7 cellular contexts compared by ENCODE assay signal in genomic region chr17:18256776-18257175, GRCh38. TPM values are rescaled to one million over a fixed set of nuclear protein-coding genes. Genes with fewer than 3 reads are reported as not detected.
DNase-seq lines count a peak whose midpoint lies in the region; ATAC-seq and TF ChIP-seq lines count a peak whose summit lies in the region.
"Had no signal": no experiment of that assay in that cellular context is flagged by ENCODE, and none has a peak within 500 bp of the region (broad histone marks: within the 10 kb centered on the region; RNA-seq: fewer than 3 reads in every experiment).

No MANE protein-coding gene starts in this region.

- H3K4me3 ChIP-seq in SK-N-SH (ENCODE audit: low read depth in 2 of 2, low read length in 1 of 2): peak overlapping the region in 1 of 2 experiments; percentile 85; a peak in 3 of 4 replicates
- peak overlapping the region in 2 of 7 experiments; percentile 72 to 76 for H3K4me3 ChIP-seq in skin epidermis

- peak overlapping the region; percentile 72 to 96 for H3K27ac Mint-ChIP-seq in effector memory CD8-positive, alpha-beta T cell

- no peaks in the 10 kb centered on the region for H3K9me2 ChIP-seq in SK-N-SH

- no peaks in the 10 kb centered on the region for H3K9me3 Mint-ChIP-seq in effector memory CD8-positive, alpha-beta T cell

- H3F3A ChIP-seq in SK-N-SH (replicated peaks; ENCODE audit: insufficient read depth): peaks cover 12% of the 10 kb centered on the region

- WGBS in SK-N-SH (ENCODE audit: low lambda C conversion rate): 82% methylated on average over 6 of the region's 7 CpGs

- H3K4me1 Mint-ChIP-seq in effector memory CD8-positive, alpha-beta T cell (ENCODE audit: low read depth in 2 of 2): peaks cover 23 to 33% of the 10 kb centered on the region in 2 donors

- H3K4me3 Mint-ChIP-seq in effector memory CD8-positive, alpha-beta T cell: peak overlapping the region; percentile 98 to 99

- H3K9me3 ChIP-seq in SK-N-SH: no peaks in the 10 kb centered on the region

- no peak for ATAC-seq in SK-N-SH treated with all-trans-retinoic acid at 6 μM for 48 hours
- ATAC-seq in effector memory CD8-positive, alpha-beta T cell (replicated peaks): no peak

- peaks cover 48% of the 10 kb centered on the region for H3K79me2 ChIP-seq in SK-N-SH (ENCODE audit: insufficient read depth)

- peak overlapping the region; percentile 99; the same call in 1 of the 2 replicates for H3K9ac ChIP-seq in SK-N-SH

- H3K27ac ChIP-seq in SK-N-SH (ENCODE audit: low read depth in 2 of 2, low read length in 1 of 2) (no peak overlapping the region), skin epidermis (peak overlapping the region in 12 of 21 experiments; percentile 88 to 99 (median 97))

- peaks cover 39% of the 10 kb centered on the region for H3K36me3 Mint-ChIP-seq in effector memory CD8-positive, alpha-beta T cell (ENCODE audit: insufficient read depth)

- no peak for TF ChIP-seq RAD21 in SK-N-SH (IDR thresholded peaks at IDR 0.05; ENCODE audit: low read length)

- TF ChIP-seq CTCF in SK-N-SH (IDR thresholded peaks at IDR 0.05): no peak

- no peak for TF ChIP-seq EP300 in SK-N-SH (IDR thresholded peaks at IDR 0.05; ENCODE audit: borderline replicate concordance in 1 of 2, low read depth in 1 of 2, low read length in 1 of 2)

- no peak for DNase-seq in SK-N-SH
- no peak for DNase-seq in effector memory CD8-positive, alpha-beta T cell
- DNase-seq in Ammon's horn (ENCODE audit: low spot score): no peak
- no peak for DNase-seq in DMS 273 (lab: John Stamatoyannopoulos, UW; ENCODE audit: unreplicated experiment)
- DNase-seq: activated CD4-positive, alpha-beta T cell treated with anti-CD3 and anti-CD28 coated beads, Interleukin-2, amount 50 U/mL, for 1 hour had no signal

- peaks cover 5 to 31% of the 10 kb centered on the region in 2 experiments; a peak in 2 of 4 replicates for H3K4me1 ChIP-seq in SK-N-SH (ENCODE audit: control insufficient read depth in 1 of 2, insufficient read depth in 2 of 2, low read depth in 1 of 2, low read length in 1 of 2)

- peak overlapping the region; percentile 94 for H3K4me2 ChIP-seq in SK-N-SH

- POLR2A ChIA-PET in SK-N-SH (lab: Yijun Ruan, JAX): no interaction called here

- no peak overlapping the region for H2AFZ ChIP-seq in SK-N-SH (ENCODE audit: low read depth)

- no peaks in the 10 kb centered on the region for H3K27me3 Mint-ChIP-seq in effector memory CD8-positive, alpha-beta T cell

- H4K20me1 ChIP-seq in SK-N-SH (ENCODE audit: insufficient read depth): peaks cover 36% of the 10 kb centered on the region

- H3K27me3 ChIP-seq in SK-N-SH (ENCODE audit: insufficient read depth): no peaks in the 10 kb centered on the region

- CTCF ChIA-PET in SK-N-SH (lab: Yijun Ruan, JAX): interaction anchor here (0.6 to 3.6 kb wide), 4 partner anchors 9 to 28 kb away, joined by 3 to 21 read pairs (median 4); no protein-coding TSS in a partner anchor

- peaks cover 18 to 48% of the 10 kb centered on the region in 2 experiments for H3K36me3 ChIP-seq in SK-N-SH (replicated peaks in 1 of 2; ENCODE audit: control insufficient read depth in 1 of 2, insufficient read depth in 2 of 2, low read length in 1 of 2)

TF ChIP-seq in SK-N-SH, 30 proteins besides CTCF, POLR2A, EP300 and RAD21:
- TF ChIP-seq YY1 (IDR thresholded peaks at IDR 0.05; ENCODE audit: low read depth) (no peak), FOXJ3 (CRISPR knock-in tag; IDR thresholded peaks at IDR 0.05) (no peak), EZH2phosphoT487 (IDR thresholded peaks at IDR 0.05; ENCODE audit: borderline replicate concordance, low read depth) (no peak), MAX (IDR thresholded peaks at IDR 0.05; ENCODE audit: low read depth) (no peak)

TF ChIP-seq in SK-N-SH treated with all-trans-retinoic acid at 6 μM for 48 hours, 23 proteins besides CTCF, POLR2A, EP300 and RAD21:
- TF ChIP-seq GLIS3 (CRISPR knock-in tag; IDR thresholded peaks at IDR 0.05) (no peak), TSHZ2 (CRISPR knock-in tag; IDR thresholded peaks at IDR 0.05) (no peak), ZFP30 (CRISPR knock-in tag; IDR thresholded peaks at IDR 0.05) (no peak), ZC3H10 (CRISPR knock-in tag; IDR thresholded peaks at IDR 0.05) (no peak)

RNA-seq across cellular contexts. Expression of gene FLII, which starts 1.8 kb away (rescaled TPM):
- 244 and 254 TPM in 2 replicates for polyA plus RNA-seq in SK-N-SH (2012; rRNA removed)
- 83.4 and 117 TPM in 2 replicates for polyA plus RNA-seq in SK-N-SH (2012; cell fraction: cytosol; rRNA removed)
- polyA plus RNA-seq in SK-N-SH (2012; cell fraction: nucleus; rRNA removed): 1,164 and 1,190 TPM in 2 replicates

RNA-seq across cellular contexts. Expression of gene MIEF2, which starts 3.7 kb away (rescaled TPM):
- polyA plus RNA-seq in SK-N-SH (2012; rRNA removed): 12.7 and 16.8 TPM in 2 replicates
- 4.5 and 8.3 TPM in 2 replicates for polyA plus RNA-seq in SK-N-SH (2012; cell fraction: cytosol; rRNA removed)
- polyA plus RNA-seq in SK-N-SH (2012; cell fraction: nucleus; rRNA removed): 34.8 and 53.1 TPM in 2 replicates

RNA-seq across cellular contexts. Expression of gene LLGL1, which starts 31.3 kb away (rescaled TPM):
- polyA plus RNA-seq in SK-N-SH (2012; rRNA removed): 29.5 and 31.4 TPM in 2 replicates
- polyA plus RNA-seq in SK-N-SH (2012; cell fraction: cytosol; rRNA removed): 10.7 and 20.6 TPM in 2 replicates
- polyA plus RNA-seq in SK-N-SH (2012; cell fraction: nucleus; rRNA removed): 45.7 and 48.1 TPM in 2 replicates

RNA-seq across cellular contexts. Expression of gene TOP3A, which starts 58.0 kb away (rescaled TPM):
- 14.4 and 14.7 TPM in 2 replicates for polyA plus RNA-seq in SK-N-SH (2012; rRNA removed)
- polyA plus RNA-seq in SK-N-SH (2012; cell fraction: cytosol; rRNA removed): 10.9 and 11.6 TPM in 2 replicates
- polyA plus RNA-seq in SK-N-SH (2012; cell fraction: nucleus; rRNA removed): 35.2 and 36.3 TPM in 2 replicates

RNA-seq across cellular contexts. Expression of gene SMCR8, which starts 58.3 kb away (rescaled TPM):
- polyA plus RNA-seq in SK-N-SH (2012; rRNA removed): 5.6 and 6.2 TPM in 2 replicates
- polyA plus RNA-seq in SK-N-SH (2012; cell fraction: cytosol; rRNA removed): 3.6 and 4.7 TPM in 2 replicates
- 8.2 and 10.4 TPM in 2 replicates for polyA plus RNA-seq in SK-N-SH (2012; cell fraction: nucleus; rRNA removed)

Comparison
In these comparisons a context has a peak if more than half of its experiments do, and no peak if none do; other contexts are left out.
1. H3K27ac ChIP-seq: peak in skin epidermis (12 of 21); none in SK-N-SH (0 of 2).